In the genomic region with DNA sequence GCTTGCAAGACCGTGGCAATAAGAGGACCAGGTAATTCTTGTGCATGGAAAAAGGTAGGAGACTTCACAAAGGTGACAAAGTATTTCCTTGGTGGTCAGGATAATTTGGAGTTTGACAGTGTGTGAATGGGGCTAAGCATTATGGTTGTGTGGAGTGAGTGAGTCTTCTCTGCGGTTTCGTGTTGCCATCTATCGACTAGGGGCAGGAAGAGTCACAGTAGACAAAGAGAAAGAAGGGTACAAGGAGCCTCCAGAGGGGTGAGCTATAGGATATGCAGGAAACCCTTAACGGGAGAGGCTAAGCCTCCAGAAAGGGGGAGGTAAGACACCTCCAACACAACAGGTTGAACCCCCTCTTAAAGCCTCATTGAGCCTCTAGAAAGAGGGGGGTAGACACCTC, we compare ENCODE assay signal across 8 cellular contexts.
DNase-seq lines count a peak whose midpoint lies in the region; ATAC-seq, FAIRE-seq and TF ChIP-seq lines count a peak whose summit lies in the region.

No MANE protein-coding gene starts in this region.

- H3K4me1 Mint-ChIP-seq in activated CD8-positive, alpha-beta T cell treated with anti-CD3 and anti-CD28 coated beads for 36 hours (ENCODE audit: low read depth): peaks cover 3% of the 10 kb centered on the region
- H3K4me1 Mint-ChIP-seq in activated CD8-positive, alpha-beta T cell treated with anti-CD3 and anti-CD28 coated beads, Interleukin-2, amount 10 ng/mL, durations not matched to agents 7 days and 5 days (ENCODE audit: low read depth): peaks cover 13% of the 10 kb centered on the region
- peaks cover 14% of the 10 kb centered on the region for H3K4me1 Mint-ChIP-seq in stimulated activated effector memory CD8-positive, alpha-beta T cell treated with anti-CD3 and anti-CD28 coated beads, Interleukin-12 subunit alpha, Interleukin-12 subunit beta, amount 100 ng/mL, for 72 hours

- FAIRE-seq in urothelium cell line (lab: Jason Lieb, UNC): no peak

- H3K27me3 Mint-ChIP-seq in activated CD8-positive, alpha-beta T cell treated with anti-CD3 and anti-CD28 coated beads for 36 hours: peaks cover 3% of the 10 kb centered on the region
- peaks cover 6% of the 10 kb centered on the region for H3K27me3 Mint-ChIP-seq in activated CD8-positive, alpha-beta T cell treated with anti-CD3 and anti-CD28 coated beads, Interleukin-2, amount 10 ng/mL, durations not matched to agents 7 days and 5 days (ENCODE audit: low read depth)

- no peak for ATAC-seq in activated CD8-positive, alpha-beta T cell treated with anti-CD3 and anti-CD28 coated beads for 36 hours
- no peak for ATAC-seq in activated CD8-positive, alpha-beta T cell treated with anti-CD3 and anti-CD28 coated beads, Interleukin-2, amount 10 ng/mL, durations not matched to agents 7 days and 5 days
- no peak for ATAC-seq in stimulated activated effector memory CD8-positive, alpha-beta T cell treated with anti-CD3 and anti-CD28 coated beads, Interleukin-12 subunit alpha, Interleukin-12 subunit beta, amount 100 ng/mL, for 72 hours
- ATAC-seq in GM19023 (IDR thresholded peaks at IDR 0.05; ENCODE audit: unreplicated experiment): no peak
- ATAC-seq in GM21786 (IDR thresholded peaks at IDR 0.05; ENCODE audit: unreplicated experiment): no peak

- peak overlapping the region; percentile 76 for H3K4me3 Mint-ChIP-seq in activated CD8-positive, alpha-beta T cell treated with anti-CD3 and anti-CD28 coated beads for 36 hours
- H3K4me3 Mint-ChIP-seq in activated CD8-positive, alpha-beta T cell treated with anti-CD3 and anti-CD28 coated beads, Interleukin-2, amount 10 ng/mL, durations not matched to agents 7 days and 5 days: no peak overlapping the region
- H3K4me3 Mint-ChIP-seq in stimulated activated effector memory CD8-positive, alpha-beta T cell treated with anti-CD3 and anti-CD28 coated beads, Interleukin-12 subunit alpha, Interleukin-12 subunit beta, amount 100 ng/mL, for 72 hours: peak overlapping the region; percentile 71

- H3K9me3 Mint-ChIP-seq in activated CD8-positive, alpha-beta T cell treated with anti-CD3 and anti-CD28 coated beads for 36 hours: no peaks in the 10 kb centered on the region
- no peaks in the 10 kb centered on the region for H3K9me3 Mint-ChIP-seq in activated CD8-positive, alpha-beta T cell treated with anti-CD3 and anti-CD28 coated beads, Interleukin-2, amount 10 ng/mL, durations not matched to agents 7 days and 5 days (ENCODE audit: insufficient read depth)
- no peaks in the 10 kb centered on the region for H3K9me3 Mint-ChIP-seq in stimulated activated effector memory CD8-positive, alpha-beta T cell treated with anti-CD3 and anti-CD28 coated beads, Interleukin-12 subunit alpha, Interleukin-12 subunit beta, amount 100 ng/mL, for 72 hours

- peak overlapping the region; percentile 47 to 55 for H3K4me3 ChIP-seq in foreskin fibroblast (ENCODE audit: low read depth in 1 of 2, low read length in 2 of 2)

- DNase-seq in activated CD8-positive, alpha-beta T cell treated with anti-CD3 and anti-CD28 coated beads for 36 hours: no peak
- no peak for DNase-seq in activated CD8-positive, alpha-beta T cell treated with anti-CD3 and anti-CD28 coated beads, Interleukin-2, amount 10 ng/mL, durations not matched to agents 7 days and 5 days
- DNase-seq in OCI-M1 (lab: John Stamatoyannopoulos, UW) (peak; percentile 88), foreskin fibroblast (no peak), urothelium cell line (ENCODE audit: low spot score) (no peak)
- no peak for DNase-seq in stimulated activated effector memory CD8-positive, alpha-beta T cell treated with anti-CD3 and anti-CD28 coated beads, Interleukin-12 subunit alpha, Interleukin-12 subunit beta, amount 100 ng/mL, for 72 hours (ENCODE audit: low spot score in 2 of 2)

- no peak for TF ChIP-seq CTCF in activated CD8-positive, alpha-beta T cell treated with anti-CD3 and anti-CD28 coated beads for 36 hours (IDR thresholded peaks at IDR 0.05)
- no peak for TF ChIP-seq CTCF in foreskin fibroblast (IDR thresholded peaks at IDR 0.05; ENCODE audit: low read depth, low read length)

- CTCF ChIA-PET in activated CD8-positive, alpha-beta T cell treated with anti-CD3 and anti-CD28 coated beads for 36 hours (lab: Charles Lee): interaction anchor here (1.1 kb wide), 1 partner anchor 25 kb away, joined by 3 read pairs; no protein-coding TSS in a partner anchor
- CTCF ChIA-PET in activated CD8-positive, alpha-beta T cell treated with anti-CD3 and anti-CD28 coated beads, Interleukin-2, amount 10 ng/mL, durations not matched to agents 7 days and 5 days (lab: Charles Lee): interaction anchor here (1.4 kb wide), 1 partner anchor 25 kb away, joined by 3 read pairs; no protein-coding TSS in a partner anchor

- POLR2A ChIA-PET in activated CD8-positive, alpha-beta T cell treated with anti-CD3 and anti-CD28 coated beads for 36 hours (lab: Charles Lee): no interaction called here
- POLR2A ChIA-PET in activated CD8-positive, alpha-beta T cell treated with anti-CD3 and anti-CD28 coated beads, Interleukin-2, amount 10 ng/mL, durations not matched to agents 7 days and 5 days (lab: Charles Lee): no interaction called here

- intact Hi-C loops in activated CD8-positive, alpha-beta T cell treated with anti-CD3 and anti-CD28 coated beads for 36 hours (cut with micrococcal nuclease): no loop called here

- no peaks in the 10 kb centered on the region for H3K36me3 Mint-ChIP-seq in activated CD8-positive, alpha-beta T cell treated with anti-CD3 and anti-CD28 coated beads for 36 hours (ENCODE audit: low read depth)
- no peaks in the 10 kb centered on the region for H3K36me3 Mint-ChIP-seq in activated CD8-positive, alpha-beta T cell treated with anti-CD3 and anti-CD28 coated beads, Interleukin-2, amount 10 ng/mL, durations not matched to agents 7 days and 5 days (ENCODE audit: low read depth)
- H3K36me3 Mint-ChIP-seq in stimulated activated effector memory CD8-positive, alpha-beta T cell treated with anti-CD3 and anti-CD28 coated beads, Interleukin-12 subunit alpha, Interleukin-12 subunit beta, amount 100 ng/mL, for 72 hours: no peaks in the 10 kb centered on the region

- no peak overlapping the region for H3K27ac Mint-ChIP-seq in activated CD8-positive, alpha-beta T cell treated with anti-CD3 and anti-CD28 coated beads for 36 hours
- H3K27ac Mint-ChIP-seq in activated CD8-positive, alpha-beta T cell treated with anti-CD3 and anti-CD28 coated beads, Interleukin-2, amount 10 ng/mL, durations not matched to agents 7 days and 5 days: no peak overlapping the region
- peak overlapping the region; percentile 80 for H3K27ac Mint-ChIP-seq in stimulated activated effector memory CD8-positive, alpha-beta T cell treated with anti-CD3 and anti-CD28 coated beads, Interleukin-12 subunit alpha, Interleukin-12 subunit beta, amount 100 ng/mL, for 72 hours
